ENCODE assay signal across 9 cellular contexts in the genomic region with DNA sequence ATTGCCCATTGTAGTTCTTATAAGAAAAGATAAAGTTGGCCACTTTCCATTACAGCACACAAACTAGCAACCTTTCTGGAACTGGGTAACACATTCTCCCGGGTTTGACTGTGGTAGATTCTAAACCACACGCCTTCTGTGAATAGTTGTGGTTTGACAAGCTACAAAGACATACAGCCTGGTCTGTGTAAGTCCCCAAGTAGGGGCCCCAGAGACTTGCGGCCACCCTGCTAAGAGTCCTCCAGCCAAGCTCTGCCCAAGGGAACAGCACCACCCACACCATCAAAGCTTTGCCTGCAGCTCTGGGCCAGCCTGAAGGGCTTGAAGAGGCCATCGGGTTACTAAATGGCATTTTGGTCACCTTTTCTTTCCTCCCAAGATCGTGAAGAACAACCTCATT.
A peak's percentile ranks its signal among the peaks of the same experiment; 100 is the strongest.
DNase-seq lines count a peak whose midpoint lies in the region; ATAC-seq and TF ChIP-seq lines count a peak whose summit lies in the region.
"Had no signal": no experiment of that assay in that cellular context is flagged by ENCODE, and none has a peak within 500 bp of the region (broad histone marks: within the 10 kb centered on the region; RNA-seq: fewer than 3 reads in every experiment).

No MANE protein-coding gene starts in this region.

- no peaks in the 10 kb centered on the region for H3K36me3 Mint-ChIP-seq in Caco-2 (ENCODE audit: insufficient read depth, unreplicated experiment)

- ATAC-seq in GM18517 (IDR thresholded peaks at IDR 0.05; ENCODE audit: unreplicated experiment) = peak; percentile 75
- ATAC-seq in GM21825 (IDR thresholded peaks at IDR 0.05; ENCODE audit: unreplicated experiment) = peak; percentile 92
- ATAC-seq: Panc1 had no signal

- peaks cover 7% of the 10 kb centered on the region for H3K4me1 Mint-ChIP-seq in Caco-2 (ENCODE audit: low read depth, unreplicated experiment)

- H3K9me3 Mint-ChIP-seq in Caco-2 (ENCODE audit: unreplicated experiment) = peaks cover 10% of the 10 kb centered on the region

- CTCF ChIA-PET in Caco-2 (lab: Charles Lee) = no interaction called here

- 0 out of 2 replicates have a peak, but pooled peaks cover 3% of the 10 kb centered on the region for H3K4me1 ChIP-seq in Caco-2

- H3K4me3 ChIP-seq in fibroblast of mammary gland (ENCODE audit: control insufficient read depth, low read depth, low read length) = no peak overlapping the region
- no peak overlapping the region for H3K4me3 ChIP-seq in Caco-2 (ENCODE audit: low read depth, low read length)

- POLR2A ChIA-PET in Caco-2 (lab: Charles Lee) = no interaction called here

- intact Hi-C loops in Caco-2 (cut with micrococcal nuclease; ENCODE audit: unreplicated experiment) = no loop called here

- H3K27me3 Mint-ChIP-seq in Caco-2 (ENCODE audit: insufficient read depth, unreplicated experiment) = no peaks in the 10 kb centered on the region

- no peak overlapping the region for H3K27ac Mint-ChIP-seq in Caco-2 (ENCODE audit: unreplicated experiment)

- peak; percentile 86 for DNase-seq in M059J (ENCODE audit: low read depth)
- peak; percentile 35 for DNase-seq in fibroblast of mammary gland (ENCODE audit: low read depth)
- no peak for DNase-seq in Caco-2
- no peak for DNase-seq in anterior cingulate cortex (lab: John Stamatoyannopoulos, UW)
- DNase-seq in dermis blood vessel endothelial cell = no peak
- DNase-seq in islet precursor cell = no peak

- no peak for TF ChIP-seq CTCF in fibroblast of mammary gland (conservative IDR thresholded peaks at IDR 0.05; ENCODE audit: control insufficient read depth, insufficient read depth, low read depth, low read length)
- TF ChIP-seq CTCF in Caco-2 (IDR thresholded peaks at IDR 0.05; ENCODE audit: insufficient read depth in 1 of 2, low read depth in 1 of 2, low read length in 1 of 2, severe bottlenecking in 1 of 2, unreplicated experiment in 1 of 2) = no peak

- BruUV-seq in Caco-2 (replicated peaks; lab: Mats Ljungman, UMichigan) = no TSS peak

- no peaks in the 10 kb centered on the region for H3K36me3 ChIP-seq in Caco-2 (ENCODE audit: control insufficient read depth, insufficient read depth, low read length)

- no peaks in the 10 kb centered on the region for H3K9me3 ChIP-seq in Caco-2

- no peaks in the 10 kb centered on the region for H3K27me3 ChIP-seq in Caco-2 (replicated peaks; ENCODE audit: control insufficient read depth, insufficient read depth, low read length)

- no peak overlapping the region for H3K4me3 Mint-ChIP-seq in Caco-2 (ENCODE audit: unreplicated experiment)

Comparison
In these comparisons a context has a peak if more than half of its experiments do, and no peak if none do; other contexts are left out.
1. DNase-seq: peak in M059J (single experiment) and fibroblast of mammary gland (single experiment); none in Caco-2 (0 of 2), anterior cingulate cortex (0 of 58), dermis blood vessel endothelial cell (single experiment) and islet precursor cell (single experiment).